Comparison of ENCODE assay signal across 28 cellular contexts in the genomic region with DNA sequence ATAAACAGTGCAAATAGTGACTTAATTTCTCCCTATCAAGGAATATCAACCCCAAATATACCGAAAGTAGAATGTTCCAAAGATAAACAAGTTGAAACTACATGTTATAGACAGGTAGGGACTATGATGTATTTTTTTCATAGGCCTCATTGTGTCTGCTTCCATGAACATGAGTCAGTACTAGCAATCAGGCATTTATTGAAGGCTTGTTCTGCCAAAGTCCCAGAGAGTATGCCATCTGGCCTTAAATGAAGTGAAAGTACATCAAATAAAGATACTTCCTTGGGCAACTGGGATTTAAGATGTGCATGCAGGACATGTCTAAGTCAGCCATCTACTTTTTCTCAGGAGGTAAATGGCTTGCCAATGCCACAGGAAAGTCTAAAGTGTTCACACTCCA. TPM values are rescaled to one million over a fixed set of nuclear protein-coding genes. Genes with fewer than 3 reads are reported as not detected.
"Had no signal": no experiment of that assay in that cellular context is flagged by ENCODE, and none has a peak within 500 bp of the region (broad histone marks: within the 10 kb centered on the region; RNA-seq: fewer than 3 reads in every experiment).

No MANE protein-coding gene starts in this region.

- H3K36me3 ChIP-seq: ascending aorta, neutrophil, sigmoid colon, stomach, suprapubic skin, tibial artery, upper lobe of right lung had no signal

- H3K4me3 ChIP-seq: ascending aorta, psoas muscle, sigmoid colon, smooth muscle cell, stomach, suprapubic skin, tibial artery, upper lobe of right lung had no signal

- H3K36me3 Mint-ChIP-seq: activated naive CD4-positive, alpha-beta T cell treated with anti-CD3 and anti-CD28 coated beads, Interleukin-2, amount 10 ng/mL, durations not matched to agents 7 days and 5 days; activated naive CD8-positive, alpha-beta T cell treated with anti-CD3 and anti-CD28 coated beads, Interleukin-2, amount 10 ng/mL, durations not matched to agents 7 days and 5 days; brain; naive B cell; stimulated activated naive B cell treated with anti-CD40 and anti-IgM and Interleukin-4, amounts not matched to agents 10 μg/mL and 1 μg/mL and 100 μg/mL, for 72 hours had no signal

- ATAC-seq: activated CD4-positive, alpha-beta T cell treated with anti-CD3 and anti-CD28 coated beads for 36 hours; effector memory CD8-positive, alpha-beta T cell; left cardiac atrium; stimulated activated naive B cell treated with anti-CD40 and anti-IgM and Interleukin-4, amounts not matched to agents 10 μg/mL and 1 μg/mL and 100 μg/mL, for 72 hours; upper lobe of right lung had no signal

- H3K9me3 Mint-ChIP-seq: activated naive CD4-positive, alpha-beta T cell treated with anti-CD3 and anti-CD28 coated beads, Interleukin-2, amount 10 ng/mL, durations not matched to agents 7 days and 5 days; activated naive CD8-positive, alpha-beta T cell treated with anti-CD3 and anti-CD28 coated beads, Interleukin-2, amount 10 ng/mL, durations not matched to agents 7 days and 5 days had no signal

- H3K4me1 Mint-ChIP-seq: activated CD4-positive, alpha-beta T cell treated with anti-CD3 and anti-CD28 coated beads for 36 hours; activated naive CD4-positive, alpha-beta T cell treated with anti-CD3 and anti-CD28 coated beads, Interleukin-2, amount 10 ng/mL, durations not matched to agents 7 days and 5 days; activated naive CD8-positive, alpha-beta T cell treated with anti-CD3 and anti-CD28 coated beads, Interleukin-2, amount 10 ng/mL, durations not matched to agents 7 days and 5 days; brain; naive B cell; stimulated activated naive B cell treated with anti-CD40 and anti-IgM and Interleukin-4, amounts not matched to agents 10 μg/mL and 1 μg/mL and 100 μg/mL, for 72 hours had no signal

- H3K9me3 ChIP-seq: ascending aorta, neutrophil, psoas muscle, sigmoid colon, stomach, suprapubic skin, tibial artery, upper lobe of right lung had no signal

- H3K27me3 ChIP-seq: ascending aorta, sigmoid colon, suprapubic skin, tibial artery had no signal

- H3K27ac Mint-ChIP-seq: activated CD4-positive, alpha-beta T cell treated with anti-CD3 and anti-CD28 coated beads for 36 hours; activated naive CD4-positive, alpha-beta T cell treated with anti-CD3 and anti-CD28 coated beads, Interleukin-2, amount 10 ng/mL, durations not matched to agents 7 days and 5 days; activated naive CD8-positive, alpha-beta T cell treated with anti-CD3 and anti-CD28 coated beads, Interleukin-2, amount 10 ng/mL, durations not matched to agents 7 days and 5 days; brain; effector memory CD8-positive, alpha-beta T cell; naive B cell; nephron progenitor cell; stimulated activated naive B cell treated with anti-CD40 and anti-IgM and Interleukin-4, amounts not matched to agents 10 μg/mL and 1 μg/mL and 100 μg/mL, for 72 hours had no signal

- DNase-seq: activated CD4-positive, alpha-beta T cell treated with anti-CD3 and anti-CD28 coated beads for 36 hours; activated CD4-positive, alpha-beta T cell treated with anti-CD3 and anti-CD28 coated beads, Interleukin-2, amount 50 U/mL, for 4 hours; activated CD4-positive, CD25-positive, alpha-beta regulatory T cell; activated CD8-positive, alpha-beta memory T cell treated with anti-CD3 and anti-CD28 coated beads for 24 hours; activated gamma-delta T cell; activated naive CD4-positive, alpha-beta T cell treated with anti-CD3 and anti-CD28 coated beads, Interleukin-2, amount 10 ng/mL, durations not matched to agents 7 days and 5 days; activated naive CD8-positive, alpha-beta T cell treated with anti-CD3 and anti-CD28 coated beads, Interleukin-2, amount 10 ng/mL, durations not matched to agents 7 days and 5 days; cortex of kidney; effector memory CD8-positive, alpha-beta T cell; head of caudate nucleus; hippocampal formation; left cardiac atrium; mammary epithelial cell; naive B cell; nephron progenitor cell; psoas muscle; sigmoid colon; stimulated activated CD4-positive, alpha-beta T cell treated with anti-CD3 and anti-CD28 coated beads, Interleukin-1b, Interleukin-23, amount 100 ng/mL, for 48 hours; stimulated activated naive B cell treated with anti-CD40 and anti-IgM and Interleukin-4, amounts not matched to agents 10 μg/mL and 1 μg/mL and 100 μg/mL, for 72 hours; stomach; T-helper 2 cell; tibial artery; upper lobe of right lung had no signal

- H3K4me3 Mint-ChIP-seq: activated CD4-positive, alpha-beta T cell treated with anti-CD3 and anti-CD28 coated beads for 36 hours; activated naive CD4-positive, alpha-beta T cell treated with anti-CD3 and anti-CD28 coated beads, Interleukin-2, amount 10 ng/mL, durations not matched to agents 7 days and 5 days; activated naive CD8-positive, alpha-beta T cell treated with anti-CD3 and anti-CD28 coated beads, Interleukin-2, amount 10 ng/mL, durations not matched to agents 7 days and 5 days; brain; effector memory CD8-positive, alpha-beta T cell; naive B cell; nephron progenitor cell; stimulated activated naive B cell treated with anti-CD40 and anti-IgM and Interleukin-4, amounts not matched to agents 10 μg/mL and 1 μg/mL and 100 μg/mL, for 72 hours had no signal

- H3K27ac ChIP-seq: neutrophil, psoas muscle, sigmoid colon, stomach, suprapubic skin, tibial artery, upper lobe of right lung had no signal

RNA-seq across cellular contexts. Expression of gene GHR, which starts 6.5 kb away (rescaled TPM):
- total RNA-seq: activated CD4-positive, alpha-beta T cell treated with anti-CD3 and anti-CD28 coated beads for 36 hours; activated naive CD8-positive, alpha-beta T cell treated with anti-CD3 and anti-CD28 coated beads, Interleukin-2, amount 10 ng/mL, durations not matched to agents 7 days and 5 days had no signal
